8 cellular contexts compared by ENCODE assay signal in the genomic region with DNA sequence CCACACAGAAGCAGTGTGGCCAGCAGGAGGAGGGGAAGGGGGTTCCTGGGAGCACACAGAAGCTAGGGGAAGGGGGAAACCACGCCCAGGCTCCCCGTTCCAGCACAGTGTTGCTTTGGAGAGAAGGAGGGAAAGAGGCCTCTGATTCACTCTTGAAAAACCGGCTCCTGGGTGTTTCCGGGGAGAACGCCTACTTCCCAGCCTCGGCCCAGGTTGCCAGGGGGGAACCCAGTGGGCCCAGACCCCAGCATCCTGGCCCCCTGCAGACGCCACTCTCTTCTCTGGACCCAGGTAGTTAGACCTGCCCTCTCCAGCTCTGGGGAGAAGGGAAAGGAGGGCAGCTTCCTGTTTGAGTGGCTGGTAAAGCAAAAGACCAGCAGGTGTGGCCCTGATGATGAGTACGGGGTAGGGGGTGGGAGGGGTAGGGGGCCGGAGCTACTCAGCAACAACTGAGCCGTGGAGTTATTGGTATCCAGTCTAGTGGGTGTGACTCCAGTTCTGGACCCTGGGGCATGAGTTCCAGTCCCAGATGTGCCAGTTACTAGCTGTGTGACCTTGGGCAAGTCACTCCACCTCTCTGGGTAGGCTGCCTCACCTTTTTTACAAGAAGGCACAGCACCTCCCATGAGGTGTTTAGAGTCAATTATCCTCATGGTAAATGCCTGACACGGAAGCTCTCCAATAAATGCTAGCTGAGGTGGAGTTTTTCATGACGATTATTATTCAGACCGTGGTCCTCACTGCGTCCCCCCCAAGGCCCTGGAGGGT.
A peak's percentile ranks its signal among the peaks of the same experiment; 100 is the strongest.
DNase-seq lines count a peak whose midpoint lies in the region; ATAC-seq and TF ChIP-seq lines count a peak whose summit lies in the region.

No MANE protein-coding gene starts in this region.

- H3K4me1 ChIP-seq in BLaER1 = peaks cover 22% of the 10 kb centered on the region

- no peaks in the 10 kb centered on the region for H3K9me3 ChIP-seq in BLaER1

- peak overlapping the region; percentile 90 for H3K4me2 ChIP-seq in BLaER1

- TF ChIP-seq CTCF in LNCaP clone FGC (IDR thresholded peaks at IDR 0.05; ENCODE audit: control insufficient read depth, extremely low read depth, insufficient read depth) (no peak), nephron (IDR thresholded peaks at IDR 0.05; ENCODE audit: unreplicated experiment in 3 of 3) (no peak)

- peak overlapping the region; percentile 82; the same call in 1 of the 2 replicates for H3K27ac ChIP-seq in BLaER1

- H4K20me1 ChIP-seq in BLaER1 = peaks cover 7% of the 10 kb centered on the region; the same call in 1 of the 2 replicates

- H3K36me3 Mint-ChIP-seq in effector memory CD8-positive, alpha-beta T cell (ENCODE audit: insufficient read depth) = peaks cover 18% of the 10 kb centered on the region
- peaks cover 20% of the 10 kb centered on the region for H3K36me3 Mint-ChIP-seq in nephron (ENCODE audit: low read depth)

- peak; percentile 23 for ATAC-seq in effector memory CD8-positive, alpha-beta T cell (replicated peaks)
- ATAC-seq in GM21390 (IDR thresholded peaks at IDR 0.05; ENCODE audit: unreplicated experiment) = no peak

- peak overlapping the region; percentile 82 to 83 for H3K4me3 Mint-ChIP-seq in effector memory CD8-positive, alpha-beta T cell
- H3K4me3 Mint-ChIP-seq in nephron = peak overlapping the region; percentile 90 to 93 (median 90)

- no peaks in the 10 kb centered on the region for H3K9me3 Mint-ChIP-seq in effector memory CD8-positive, alpha-beta T cell
- H3K9me3 Mint-ChIP-seq in nephron = no peaks in the 10 kb centered on the region

- H3K4me3 ChIP-seq in BLaER1 (peak overlapping the region; percentile 76), LNCaP clone FGC (ENCODE audit: low read depth, low read length) (peak overlapping the region; percentile 85)

- no peaks in the 10 kb centered on the region for H3K27me3 ChIP-seq in BLaER1

- DNase-seq in LNCaP clone FGC (ENCODE audit: low read depth) = no peak
- DNase-seq in effector memory CD8-positive, alpha-beta T cell = no peak
- no peak for DNase-seq in islet precursor cell
- no peak for DNase-seq in DMS153 treated with DMSO at 0.1 percent for 48 hours (lab: John Stamatoyannopoulos, UW; ENCODE audit: unreplicated experiment)
- no peak for DNase-seq in activated CD4-positive, CD25-positive, alpha-beta regulatory T cell (lab: John Stamatoyannopoulos, UW)

- peak overlapping the region; percentile 80 for H3K9ac ChIP-seq in BLaER1

- H3K27ac Mint-ChIP-seq in effector memory CD8-positive, alpha-beta T cell = peak overlapping the region; percentile 72 to 82
- peak overlapping the region; percentile 20 to 56 (median 55) for H3K27ac Mint-ChIP-seq in nephron

- H3K4me1 Mint-ChIP-seq in effector memory CD8-positive, alpha-beta T cell (ENCODE audit: low read depth in 2 of 2) = peaks cover 22 to 23% of the 10 kb centered on the region in 2 donors
- peaks cover 19% of the 10 kb centered on the region for H3K4me1 Mint-ChIP-seq in nephron

- H3K36me3 ChIP-seq in BLaER1 = peaks cover 18% of the 10 kb centered on the region

- no peaks in the 10 kb centered on the region for H3K27me3 Mint-ChIP-seq in effector memory CD8-positive, alpha-beta T cell
- peaks cover 4% of the 10 kb centered on the region for H3K27me3 Mint-ChIP-seq in nephron (ENCODE audit: low read depth)
